Comparison of ENCODE assay signal across 1 cellular context in the genomic region with DNA sequence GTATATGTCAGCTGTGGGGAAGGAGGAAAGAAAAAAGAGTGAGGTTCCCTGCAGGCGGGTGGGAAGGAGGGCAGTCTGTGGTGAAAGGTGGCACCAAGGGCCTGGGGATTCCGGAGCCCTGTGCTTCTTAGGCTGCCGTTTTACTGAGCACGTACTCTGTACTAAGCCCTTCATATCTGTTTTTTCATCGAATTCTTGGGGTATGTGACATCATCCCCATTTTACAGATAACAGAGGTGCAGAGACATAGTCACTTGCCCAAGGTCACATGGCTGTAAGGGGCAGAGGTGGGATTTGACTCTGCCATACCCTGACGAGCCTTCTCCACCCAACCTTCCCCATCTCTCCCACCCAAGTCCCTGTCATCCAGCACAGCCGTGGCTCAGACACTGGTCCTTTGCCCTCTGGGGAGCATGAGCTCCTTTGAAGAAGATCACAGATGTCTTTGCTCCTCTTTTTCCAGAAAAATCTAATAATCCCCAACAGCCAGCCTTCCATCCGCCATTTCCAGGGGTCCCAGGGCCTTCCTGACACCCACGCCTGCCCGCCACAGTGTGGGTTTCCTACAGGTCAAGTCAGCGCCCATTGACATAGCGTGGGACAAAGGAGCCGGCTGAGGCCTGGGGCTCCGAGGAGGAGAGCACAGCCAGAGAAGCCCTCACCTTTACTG.
TF ChIP-seq lines count a peak whose summit lies in the region.

No MANE protein-coding gene starts in this region.

TF ChIP-seq in IMR-90, 13 proteins besides CTCF, POLR2A, EP300 and RAD21:
- TF ChIP-seq MAFK (IDR thresholded peaks at IDR 0.05; ENCODE audit: low read depth, low read length) (no peak), CHD1 (IDR thresholded peaks at IDR 0.05; ENCODE audit: low read depth, low read length) (no peak), CEBPB (IDR thresholded peaks at IDR 0.05; ENCODE audit: low read depth, low read length) (no peak), RFX5 (IDR thresholded peaks at IDR 0.05; ENCODE audit: low read depth, low read length) (no peak), MXI1 (IDR thresholded peaks at IDR 0.05; ENCODE audit: borderline replicate concordance, low read depth, low read length) (no peak), NFE2L2 (IDR thresholded peaks at IDR 0.05; ENCODE audit: low read depth, low read length) (no peak), RCOR1 (IDR thresholded peaks at IDR 0.05; ENCODE audit: insufficient replicate concordance, low read length) (no peak), SMC3 (IDR thresholded peaks at IDR 0.05; ENCODE audit: low read depth, low read length) (no peak), BHLHE40 (IDR thresholded peaks at IDR 0.05; ENCODE audit: low read depth, low read length) (no peak), MAZ (IDR thresholded peaks at IDR 0.05; ENCODE audit: borderline replicate concordance, low read depth, low read length) (no peak)
- TF ChIP-seq, protein P1, sequence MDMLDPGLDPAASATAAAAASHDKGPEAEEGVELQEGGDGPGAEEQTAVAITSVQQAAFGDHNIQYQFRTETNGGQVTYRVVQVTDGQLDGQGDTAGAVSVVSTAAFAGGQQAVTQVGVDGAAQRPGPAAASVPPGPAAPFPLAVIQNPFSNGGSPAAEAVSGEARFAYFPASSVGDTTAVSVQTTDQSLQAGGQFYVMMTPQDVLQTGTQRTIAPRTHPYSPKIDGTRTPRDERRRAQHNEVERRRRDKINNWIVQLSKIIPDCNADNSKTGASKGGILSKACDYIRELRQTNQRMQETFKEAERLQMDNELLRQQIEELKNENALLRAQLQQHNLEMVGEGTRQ (IDR thresholded peaks at IDR 0.05; ENCODE audit: low read depth, low read length), result no peak
- TF ChIP-seq, protein P2, sequence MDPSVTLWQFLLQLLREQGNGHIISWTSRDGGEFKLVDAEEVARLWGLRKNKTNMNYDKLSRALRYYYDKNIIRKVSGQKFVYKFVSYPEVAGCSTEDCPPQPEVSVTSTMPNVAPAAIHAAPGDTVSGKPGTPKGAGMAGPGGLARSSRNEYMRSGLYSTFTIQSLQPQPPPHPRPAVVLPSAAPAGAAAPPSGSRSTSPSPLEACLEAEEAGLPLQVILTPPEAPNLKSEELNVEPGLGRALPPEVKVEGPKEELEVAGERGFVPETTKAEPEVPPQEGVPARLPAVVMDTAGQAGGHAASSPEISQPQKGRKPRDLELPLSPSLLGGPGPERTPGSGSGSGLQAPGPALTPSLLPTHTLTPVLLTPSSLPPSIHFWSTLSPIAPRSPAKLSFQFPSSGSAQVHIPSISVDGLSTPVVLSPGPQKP (IDR thresholded peaks at IDR 0.05; ENCODE audit: borderline replicate concordance, low read depth, low read length), result no peak
